ENCODE assay signal across 8 cellular contexts in the genomic region with DNA sequence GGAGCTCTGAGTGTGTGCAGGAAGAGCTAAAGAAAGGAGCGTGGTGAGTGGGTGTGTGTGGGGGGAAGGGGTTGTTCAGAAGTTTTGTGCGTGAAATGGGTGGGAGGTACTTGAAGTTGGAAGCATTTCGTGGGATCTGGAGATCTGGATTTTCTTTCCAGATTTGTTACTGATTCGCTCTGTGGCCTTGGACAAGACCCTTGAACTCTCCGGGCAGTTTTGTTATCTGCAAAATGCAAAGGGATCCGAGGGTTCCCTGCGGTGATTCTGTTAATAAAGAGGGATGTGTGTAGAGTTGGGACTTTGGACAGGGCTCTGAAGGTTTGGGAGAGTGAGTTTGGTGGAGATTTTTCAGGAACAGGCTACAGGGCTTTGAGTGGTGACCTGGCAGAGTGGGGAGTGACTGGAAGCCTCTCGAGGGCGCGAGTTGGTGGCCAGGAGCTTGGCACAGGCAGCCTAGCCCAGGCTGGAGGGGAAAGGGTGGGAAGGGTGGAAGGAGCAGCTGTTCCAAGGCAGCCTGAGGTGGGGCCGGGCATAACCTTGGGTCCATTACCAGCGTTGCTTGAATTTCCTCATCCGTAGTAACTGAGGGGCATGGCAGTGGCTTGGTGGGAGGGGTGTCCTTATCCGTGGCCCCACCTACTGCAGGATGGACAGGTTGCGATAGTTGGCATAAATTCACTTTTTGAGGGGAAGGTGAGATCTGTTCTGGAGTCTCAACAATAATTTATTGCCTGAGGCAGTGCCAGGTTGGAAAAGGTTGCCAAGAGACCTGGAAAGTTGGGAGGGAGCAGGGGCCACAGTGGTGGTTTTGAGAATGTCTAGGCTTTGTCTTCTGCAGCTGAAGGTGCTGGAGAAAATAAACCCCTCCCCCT. TPM values are rescaled to one million over a fixed set of nuclear protein-coding genes. Genes with fewer than 3 reads are reported as not detected.
DNase-seq lines count a peak whose midpoint lies in the region; ATAC-seq and TF ChIP-seq lines count a peak whose summit lies in the region.

No MANE protein-coding gene starts in this region.

- H3K4me1 ChIP-seq in iPS DF 6.9 (ENCODE audit: control insufficient read depth, insufficient read depth, low read length) (peaks cover 6% of the 10 kb centered on the region; the same call in 1 of the 2 replicates), smooth muscle cell (ENCODE audit: low read depth) (peaks cover 35% of the 10 kb centered on the region)

- TF ChIP-seq CTCF in AG10803 (conservative IDR thresholded peaks at IDR 0.05; ENCODE audit: low read length): no peak
- no peak for TF ChIP-seq CTCF in HL-60 (IDR thresholded peaks at IDR 0.05; ENCODE audit: insufficient read depth, low read length)
- no peak for TF ChIP-seq CTCF in smooth muscle cell (IDR thresholded peaks at IDR 0.05; ENCODE audit: borderline replicate concordance, insufficient read depth, poor library complexity, severe bottlenecking)
- no peak for TF ChIP-seq CTCF in GM10266 (IDR thresholded peaks at IDR 0.05; ENCODE audit: control insufficient read depth, insufficient read depth, low read depth, missing control alignments)

- H3K27ac ChIP-seq in HL-60 (replicated peaks) (peak overlapping the region; percentile 95), iPS DF 6.9 (ENCODE audit: low read length) (no peak overlapping the region), smooth muscle cell (ENCODE audit: low read depth) (peak overlapping the region; percentile 100)

- H3K27me3 Mint-ChIP-seq in activated naive CD8-positive, alpha-beta T cell treated with anti-CD3 and anti-CD28 coated beads for 36 hours: peaks cover 58% of the 10 kb centered on the region

- H3K9ac ChIP-seq in smooth muscle cell (ENCODE audit: low read depth): peak overlapping the region; percentile 97

- H3F3A ChIP-seq in smooth muscle cell (ENCODE audit: low read depth): peaks cover 22% of the 10 kb centered on the region

- H3K4me2 ChIP-seq in smooth muscle cell: peak overlapping the region; percentile 92

- no peak overlapping the region for H3K27ac Mint-ChIP-seq in activated naive CD8-positive, alpha-beta T cell treated with anti-CD3 and anti-CD28 coated beads for 36 hours

- H3K36me3 ChIP-seq in iPS DF 6.9 (ENCODE audit: control insufficient read depth, insufficient read depth, low read length) (no peaks in the 10 kb centered on the region), smooth muscle cell (ENCODE audit: low read depth) (no peaks in the 10 kb centered on the region)

- H3K4me1 Mint-ChIP-seq in activated naive CD8-positive, alpha-beta T cell treated with anti-CD3 and anti-CD28 coated beads for 36 hours: peaks cover 41% of the 10 kb centered on the region

- WGBS in iPS DF 6.9 (ENCODE audit: insufficient coverage, insufficient read length): 100% methylated on average over 1 of the region's 15 CpGs
- WGBS in smooth muscle cell (ENCODE audit: low lambda C conversion rate): 7% methylated on average over 15 of the region's 15 CpGs

- peaks cover 70% of the 10 kb centered on the region for H3K79me2 ChIP-seq in smooth muscle cell (ENCODE audit: low read depth)

- H4K20me1 ChIP-seq in smooth muscle cell (ENCODE audit: low read depth): peaks cover 70% of the 10 kb centered on the region

- H3K9me3 Mint-ChIP-seq in activated naive CD8-positive, alpha-beta T cell treated with anti-CD3 and anti-CD28 coated beads for 36 hours: no peaks in the 10 kb centered on the region

- no peaks in the 10 kb centered on the region for H3K9me3 ChIP-seq in iPS DF 6.9 (ENCODE audit: control insufficient read depth, insufficient read depth, low read length)
- no peaks in the 10 kb centered on the region for H3K9me3 ChIP-seq in smooth muscle cell (replicated peaks; ENCODE audit: low read depth)

- peak overlapping the region; percentile 93 for H3K4me3 Mint-ChIP-seq in activated naive CD8-positive, alpha-beta T cell treated with anti-CD3 and anti-CD28 coated beads for 36 hours

- H3K4me3 ChIP-seq in AG10803 (ENCODE audit: low read length) (peak overlapping the region; percentile 96), HL-60 (replicated peaks; ENCODE audit: insufficient read depth, low read length) (peak overlapping the region; percentile 95), iPS DF 6.9 (ENCODE audit: low read length) (peak overlapping the region; percentile 98; the same call in 1 of the 2 replicates), smooth muscle cell (peak overlapping the region; percentile 100)

- no peak for DNase-seq in AG10803 (ENCODE audit: low read depth)
- peak in 1 of 2 experiments; percentile 38 for DNase-seq in HL-60 (ENCODE audit: low read depth in 1 of 2, low spot score in 1 of 2)
- no peak for DNase-seq in activated naive CD8-positive, alpha-beta T cell treated with anti-CD3 and anti-CD28 coated beads for 36 hours
- DNase-seq in iPS DF 6.9 (ENCODE audit: low read depth, low spot score): no peak
- no peak for DNase-seq in smooth muscle cell (lab: John Stamatoyannopoulos, UW; ENCODE audit: unreplicated experiment)
- no peak for DNase-seq in NCI-H1930 (lab: John Stamatoyannopoulos, UW)
- no peak for DNase-seq in GM10266 (ENCODE audit: extremely low spot score)

- H3K36me3 Mint-ChIP-seq in activated naive CD8-positive, alpha-beta T cell treated with anti-CD3 and anti-CD28 coated beads for 36 hours: peaks cover 40% of the 10 kb centered on the region

- H3K27me3 ChIP-seq in HL-60 (ENCODE audit: insufficient read depth, poor library complexity, severe bottlenecking) (no peaks in the 10 kb centered on the region), iPS DF 6.9 (ENCODE audit: control insufficient read depth, insufficient read depth, low read length) (no peaks in the 10 kb centered on the region), smooth muscle cell (ENCODE audit: low read depth) (no peaks in the 10 kb centered on the region)

- ATAC-seq in HG03457 (IDR thresholded peaks at IDR 0.05; ENCODE audit: unreplicated experiment): no peak

- no peak overlapping the region for H2AFZ ChIP-seq in smooth muscle cell (ENCODE audit: low read depth)

RNA-seq across cellular contexts. Expression of gene ACTN4, which starts 2.1 kb away (rescaled TPM):
- total RNA-seq in activated naive CD8-positive, alpha-beta T cell treated with anti-CD3 and anti-CD28 coated beads for 36 hours: 100 to 1,000 TPM; 160 to 171 TPM
- 311 TPM in 2 replicates for total RNA-seq in smooth muscle cell
- 53.8 and 60.4 TPM in 2 replicates for polyA plus RNA-seq in smooth muscle cell

RNA-seq across cellular contexts. Expression of gene EIF3K, which starts 30.6 kb away (rescaled TPM):
- 100 to 1,000 TPM; 312 to 321 TPM for total RNA-seq in activated naive CD8-positive, alpha-beta T cell treated with anti-CD3 and anti-CD28 coated beads for 36 hours
- 324 and 334 TPM in 2 replicates for total RNA-seq in smooth muscle cell
- polyA plus RNA-seq in smooth muscle cell: 178 and 181 TPM in 2 replicates

RNA-seq across cellular contexts. Expression of gene MAP4K1, which starts 31.8 kb away (rescaled TPM):
- 100 to 1,000 TPM; 169 TPM for total RNA-seq in activated naive CD8-positive, alpha-beta T cell treated with anti-CD3 and anti-CD28 coated beads for 36 hours
- 0.22 and 2.1 TPM in 2 replicates for total RNA-seq in smooth muscle cell
- polyA plus RNA-seq in smooth muscle cell: 0.91 TPM in 1 of 2 replicates, not detected in the other

Comparison
In these comparisons a context has a peak if more than half of its experiments do, and no peak if none do; other contexts are left out.
1. RNA of gene MAP4K1, which starts 31.8 kb away (total RNA-seq): 169 TPM in activated naive CD8-positive, alpha-beta T cell treated with anti-CD3 and anti-CD28 coated beads for 36 hours; 0.22 to 2.1 TPM in smooth muscle cell; every median in the first group is over 10 times any median in the second.
2. Peak in every context shown above with its lines, with median percentiles within 50 percentile points of each other: H3K4me3 ChIP-seq.